ENCODE assay signal across 24 cellular contexts in genomic region chr21:14968029-14968428, GRCh38.
DNase-seq lines count a peak whose midpoint lies in the region; ATAC-seq and TF ChIP-seq lines count a peak whose summit lies in the region.
"Had no signal": no experiment of that assay in that cellular context is flagged by ENCODE, and none has a peak within 500 bp of the region (broad histone marks: within the 10 kb centered on the region; RNA-seq: fewer than 3 reads in every experiment).

No MANE protein-coding gene starts in this region.

- BruUV-seq in IMR-90 (replicated peaks; lab: Mats Ljungman, UMichigan), result no TSS peak

- H3K4me3 ChIP-seq in IMR-90 (ENCODE audit: insufficient read depth, low read depth, low read length) (no peak overlapping the region), trophoblast cell (ENCODE audit: low read depth, low read length) (no peak overlapping the region)
- H3K4me3 ChIP-seq: BLaER1, GM12878, HAP-1, SJCRH30 had no signal

- no peak overlapping the region for H3K56ac ChIP-seq in IMR-90 (ENCODE audit: extremely low read depth, insufficient read depth, low read length)

- H3K4ac ChIP-seq in IMR-90 (ENCODE audit: low read depth, low read length), result no peak overlapping the region
- H3K4ac ChIP-seq in trophoblast cell (ENCODE audit: low read depth, low read length), result no peak overlapping the region

- H4K12ac ChIP-seq in trophoblast cell (ENCODE audit: low read depth, low read length), result no peak overlapping the region

- H3K23ac ChIP-seq in IMR-90 (ENCODE audit: low read depth, low read length) (no peak overlapping the region), trophoblast cell (ENCODE audit: low read length) (no peak overlapping the region)

- no peak overlapping the region for H2AK5ac ChIP-seq in IMR-90 (ENCODE audit: low read depth, low read length)
- H2AK5ac ChIP-seq in trophoblast cell (ENCODE audit: low read length), result no peak overlapping the region

- H3K14ac ChIP-seq in IMR-90 (replicated peaks; ENCODE audit: low read depth, low read length) (no peak overlapping the region), trophoblast cell (ENCODE audit: low read length) (no peak overlapping the region)

- no peak for TF ChIP-seq RAD21 in IMR-90 (IDR thresholded peaks at IDR 0.05; ENCODE audit: low read length)

- no peak for TF ChIP-seq CTCF in IMR-90 (conservative IDR thresholded peaks at IDR 0.05; ENCODE audit: low read depth, low read length)
- TF ChIP-seq CTCF in GM13976 (IDR thresholded peaks at IDR 0.05; ENCODE audit: borderline replicate concordance, control extremely low read depth, extremely low read depth, insufficient read depth, missing control alignments), result no peak

- no CpG with 5 or more reads among the region's 5 CpGs for WGBS in IMR-90 (ENCODE audit: extremely low coverage in 2 of 2, insufficient read length in 1 of 2), 2 experiments
- WGBS in trophoblast cell (ENCODE audit: extremely low coverage, insufficient coverage, insufficient read length), result no CpG with 5 or more reads among the region's 5 CpGs

- no peaks in the 10 kb centered on the region; the same call in 1 of the 2 replicates for H3K9me3 ChIP-seq in IMR-90 (ENCODE audit: control insufficient read depth, insufficient read depth, low read length)
- no peaks in the 10 kb centered on the region for H3K9me3 ChIP-seq in trophoblast cell (ENCODE audit: insufficient read depth, low read depth, low read length)
- H3K9me3 ChIP-seq: BLaER1, HAP-1, SJCRH30 had no signal

- H3K4me2 ChIP-seq in IMR-90 (ENCODE audit: low read depth, low read length) (no peak overlapping the region), trophoblast cell (ENCODE audit: low read length) (no peak overlapping the region)
- H3K4me2 ChIP-seq: BLaER1 had no signal

- no peak overlapping the region for H3K18ac ChIP-seq in IMR-90 (ENCODE audit: low read depth, low read length)
- no peak overlapping the region for H3K18ac ChIP-seq in trophoblast cell (ENCODE audit: low read length)

- DNase-seq in IMR-90, result no peak
- peak; percentile 72 for DNase-seq in amniotic epithelial cell (ENCODE audit: low read depth)
- DNase-seq in trophoblast cell, result no peak
- no peak for DNase-seq in amniotic stem cell (lab: John Stamatoyannopoulos, UW)
- no peak for DNase-seq in GM13976 (ENCODE audit: low spot score)
- DNase-seq in NCI-H1694 treated with DMSO at 0.1 percent for 48 hours (lab: John Stamatoyannopoulos, UW), result no peak
- DNase-seq: CD4-positive, alpha-beta T cell; COR-L47; DMS 273 treated with DMSO at 0.1 percent for 48 hours; DMS79 treated with DMSO at 0.1 percent for 48 hours; Kasumi-1; MM.1S; NCI-H1092; NCI-H1436 treated with DMSO at 0.1 percent for 48 hours; NCI-H2029; NCI-H2227 treated with DMSO at 0.1 percent for 48 hours; NCI-H510A treated with DMSO at 0.1 percent for 48 hours; NCI-H748 treated with DMSO at 0.1 percent for 48 hours; SJCRH30 had no signal

- H3K79me2 ChIP-seq in trophoblast cell (ENCODE audit: control insufficient read depth, insufficient read depth, low read length, poor library complexity), result peaks cover 2% of the 10 kb centered on the region

- H3K36me3 ChIP-seq in IMR-90 (ENCODE audit: control insufficient read depth, insufficient read depth, low read length) (peaks cover 17% of the 10 kb centered on the region), trophoblast cell (ENCODE audit: control insufficient read depth in 1 of 2, insufficient read depth in 2 of 2, low read length in 2 of 2) (peaks cover 7 to 11% of the 10 kb centered on the region in 2 experiments)
- H3K36me3 ChIP-seq: HAP-1 had no signal

- no peak overlapping the region for H2AK9ac ChIP-seq in IMR-90 (replicated peaks; ENCODE audit: low read depth, low read length, poor library complexity)

- no peak for TF ChIP-seq POLR2A in IMR-90 (IDR thresholded peaks at IDR 0.05; ENCODE audit: low read depth, low read length)

- POLR2A ChIA-PET in IMR-90 (lab: Charles Lee; ENCODE audit: unreplicated experiment), result no interaction called here

- H2BK5ac ChIP-seq in IMR-90 (ENCODE audit: low read depth, low read length, poor library complexity, severe bottlenecking), result peak overlapping the region; percentile 47
- H2BK5ac ChIP-seq in trophoblast cell (ENCODE audit: low read depth, low read length, poor library complexity), result no peak overlapping the region

- H2BK120ac ChIP-seq in IMR-90 (ENCODE audit: low read depth, low read length) (no peak overlapping the region), trophoblast cell (ENCODE audit: insufficient read depth, low read length, poor library complexity) (no peak overlapping the region)

- no peak overlapping the region for H4K91ac ChIP-seq in IMR-90 (ENCODE audit: insufficient read depth, low read depth, low read length)
- H4K91ac ChIP-seq in trophoblast cell (ENCODE audit: low read depth, low read length), result no peak overlapping the region

- H3K79me1 ChIP-seq in IMR-90 (ENCODE audit: low read depth in 1 of 2, low read length in 2 of 2), result peaks cover 45 to 59% of the 10 kb centered on the region in 2 experiments
- H3K79me1 ChIP-seq in trophoblast cell (ENCODE audit: low read length), result no peaks in the 10 kb centered on the region

- no peak overlapping the region for H2BK15ac ChIP-seq in IMR-90 (ENCODE audit: low read depth, low read length)

- peaks cover 3% of the 10 kb centered on the region; the same call in 1 of the 2 replicates for H4K20me1 ChIP-seq in IMR-90 (ENCODE audit: insufficient read depth, low read length)

- dilution Hi-C loops in IMR-90 (cut with HindIII; ENCODE audit: low sequenced_read_pairs, unreplicated experiment), result no loop called here

- ATAC-seq in IMR-90 (ENCODE audit: low read depth) (no peak), esophagus mucosa (peak; percentile 85)
- ATAC-seq: GM12878, Panc1 had no signal

- intact Hi-C loops in IMR-90 (cut with micrococcal nuclease), result no loop called here

- in situ Hi-C loops in IMR-90 (cut with MboI; ENCODE audit: low sequenced_read_pairs), result no loop called here
- in situ Hi-C loops in GM13976 (cut with MboI; ENCODE audit: low sequenced_read_pairs, unreplicated experiment), result no loop called here

- peaks cover 12% of the 10 kb centered on the region; the same call in 1 of the 2 replicates for H3K9me1 ChIP-seq in IMR-90 (ENCODE audit: insufficient read depth, low read length)

- H3K9ac ChIP-seq in IMR-90 (ENCODE audit: low read depth, low read length), result no peak overlapping the region
- no peak overlapping the region for H3K9ac ChIP-seq in trophoblast cell (ENCODE audit: low read length)
- H3K9ac ChIP-seq: BLaER1 had no signal

- no peak overlapping the region for H4K5ac ChIP-seq in IMR-90 (ENCODE audit: low read depth, low read length)

- H3K4me1 ChIP-seq in IMR-90 (ENCODE audit: control insufficient read depth, insufficient read depth, low read length) (peaks cover 1% of the 10 kb centered on the region; the same call in 1 of the 2 replicates), trophoblast cell (ENCODE audit: control insufficient read depth in 1 of 2, insufficient read depth in 2 of 2, low read length in 2 of 2) (peaks cover 7 to 8% of the 10 kb centered on the region in 2 experiments)
- H3K4me1 ChIP-seq: HAP-1, SJCRH30 had no signal

- CTCF ChIA-PET in IMR-90 (lab: Yijun Ruan, JAX), result no interaction called here

- H3K27me3 ChIP-seq in IMR-90 (ENCODE audit: control insufficient read depth, insufficient read depth, low read length) (no peaks in the 10 kb centered on the region), trophoblast cell (ENCODE audit: insufficient read depth, low read length) (no peaks in the 10 kb centered on the region)
- H3K27me3 ChIP-seq: BLaER1, SJCRH30 had no signal

- H2BK20ac ChIP-seq in IMR-90 (ENCODE audit: low read depth, low read length), result no peak overlapping the region

- no peak overlapping the region for H3K27ac ChIP-seq in IMR-90 (ENCODE audit: insufficient read depth, low read length)
- peak overlapping the region; percentile 11 for H3K27ac ChIP-seq in trophoblast cell (ENCODE audit: low read depth, low read length)
- H3K27ac ChIP-seq: BLaER1, SJCRH30 had no signal

- H2AFZ ChIP-seq in IMR-90 (replicated peaks; ENCODE audit: low read length, poor library complexity) (no peak overlapping the region), trophoblast cell (ENCODE audit: insufficient read depth, low read length, poor library complexity) (no peak overlapping the region)

- H4K8ac ChIP-seq in IMR-90 (ENCODE audit: low read depth in 2 of 2, low read length in 2 of 2), result no peak overlapping the region
- no peak overlapping the region for H4K8ac ChIP-seq in trophoblast cell (ENCODE audit: low read depth, low read length)

- no peak overlapping the region for H2BK12ac ChIP-seq in trophoblast cell (ENCODE audit: low read length)

TF ChIP-seq in IMR-90, 13 proteins besides CTCF, POLR2A, EP300 and RAD21 (continues in another document):
- TF ChIP-seq USF2 (IDR thresholded peaks at IDR 0.05; ENCODE audit: low read depth, low read length), result no peak
- TF ChIP-seq SMC3 (IDR thresholded peaks at IDR 0.05; ENCODE audit: low read depth, low read length), result no peak
- no peak for TF ChIP-seq ELK1 (IDR thresholded peaks at IDR 0.05; ENCODE audit: borderline replicate concordance, low read depth, low read length)
- TF ChIP-seq RCOR1 (IDR thresholded peaks at IDR 0.05; ENCODE audit: insufficient replicate concordance, low read length), result no peak
- no peak for TF ChIP-seq MXI1 (IDR thresholded peaks at IDR 0.05; ENCODE audit: borderline replicate concordance, low read depth, low read length)
- TF ChIP-seq MAFK (IDR thresholded peaks at IDR 0.05; ENCODE audit: low read depth, low read length), result no peak
- no peak for TF ChIP-seq CHD1 (IDR thresholded peaks at IDR 0.05; ENCODE audit: low read depth, low read length)
- no peak for TF ChIP-seq BHLHE40 (IDR thresholded peaks at IDR 0.05; ENCODE audit: low read depth, low read length)
- TF ChIP-seq CEBPB (IDR thresholded peaks at IDR 0.05; ENCODE audit: low read depth, low read length), result no peak
- TF ChIP-seq RFX5 (IDR thresholded peaks at IDR 0.05; ENCODE audit: low read depth, low read length), result no peak
- no peak for TF ChIP-seq NFE2L2 (IDR thresholded peaks at IDR 0.05; ENCODE audit: low read depth, low read length)
